ENCODE assay signal across 14 cellular contexts in genomic region chr7:28301148-28301641, GRCh38.
DNase-seq lines count a peak whose midpoint lies in the region; ATAC-seq and TF ChIP-seq lines count a peak whose summit lies in the region.
"Had no signal": no experiment of that assay in that cellular context is flagged by ENCODE, and none has a peak within 500 bp of the region (broad histone marks: within the 10 kb centered on the region; RNA-seq: fewer than 3 reads in every experiment).

No MANE protein-coding gene starts in this region.

- H3K36me3 Mint-ChIP-seq in MCF 10A (ENCODE audit: insufficient read depth, unreplicated experiment): no peaks in the 10 kb centered on the region
- no peaks in the 10 kb centered on the region for H3K36me3 Mint-ChIP-seq in T-helper 17 cell (ENCODE audit: low read depth)
- H3K36me3 Mint-ChIP-seq: activated naive CD4-positive, alpha-beta T cell treated with anti-CD3 and anti-CD28 coated beads, Interleukin-2, amount 50 U/mL, for 24 hours; CD4-positive, alpha-beta memory T cell had no signal

- 64% methylated on average over 5 of the region's 5 CpGs for WGBS in smooth muscle cell (ENCODE audit: low lambda C conversion rate)

- no peak overlapping the region for H3K9ac ChIP-seq in smooth muscle cell (ENCODE audit: low read depth)
- H3K9ac ChIP-seq: parathyroid adenoma had no signal

- H3K27ac Mint-ChIP-seq in MCF 10A (ENCODE audit: low read depth, unreplicated experiment) (peak overlapping the region; percentile 78), T-helper 17 cell (no peak overlapping the region)
- H3K27ac Mint-ChIP-seq: activated naive CD4-positive, alpha-beta T cell treated with anti-CD3 and anti-CD28 coated beads, Interleukin-2, amount 50 U/mL, for 24 hours; T-helper 2 cell treated with Interferon-gamma antibody and Interleukin-4, amounts not matched to agents 5 μg/mL and 100 μg/mL, for 36 hours had no signal

- CTCF ChIA-PET in MCF 10A (lab: Yijun Ruan, JAX): interaction anchor here (0.6 to 2.3 kb wide), 10 partner anchors 47 to 1949 kb away, joined by 3 to 13 read pairs (median 4); no protein-coding TSS in a partner anchor

- peak overlapping the region; percentile 17 for H3K27ac ChIP-seq in smooth muscle cell (ENCODE audit: low read depth)
- H3K27ac ChIP-seq: hepatocyte, parathyroid adenoma had no signal

- H3K4me3 ChIP-seq in smooth muscle cell: no peak overlapping the region
- H3K4me3 ChIP-seq: hepatocyte, stomach had no signal

- no peaks in the 10 kb centered on the region for H3F3A ChIP-seq in smooth muscle cell (ENCODE audit: low read depth)

- H2AFZ ChIP-seq in smooth muscle cell (ENCODE audit: low read depth): no peak overlapping the region
- H2AFZ ChIP-seq: hepatocyte, parathyroid adenoma had no signal

- H3K27me3 Mint-ChIP-seq in MCF 10A (ENCODE audit: insufficient read depth, unreplicated experiment): no peaks in the 10 kb centered on the region
- H3K27me3 Mint-ChIP-seq in T-helper 17 cell: peaks cover 11% of the 10 kb centered on the region
- H3K27me3 Mint-ChIP-seq: activated naive CD4-positive, alpha-beta T cell treated with anti-CD3 and anti-CD28 coated beads, Interleukin-2, amount 50 U/mL, for 24 hours had no signal

- ATAC-seq in T-helper 17 cell (no peak), GM18868 (IDR thresholded peaks at IDR 0.05; ENCODE audit: unreplicated experiment) (no peak)

- no peaks in the 10 kb centered on the region for H4K20me1 ChIP-seq in smooth muscle cell (ENCODE audit: low read depth)

- no peak overlapping the region for H3K4me2 ChIP-seq in smooth muscle cell
- H3K4me2 ChIP-seq: hepatocyte had no signal

- intact Hi-C loops in MCF 10A (cut with micrococcal nuclease): loop anchor here (2.0 kb wide), 1 partner anchor 54 kb away; no protein-coding TSS in a partner anchor

- BruUV-seq in MCF 10A (replicated peaks; lab: Mats Ljungman, UMichigan): no TSS peak

- no peaks in the 10 kb centered on the region for H3K9me3 Mint-ChIP-seq in MCF 10A (ENCODE audit: unreplicated experiment)
- H3K9me3 Mint-ChIP-seq: activated naive CD4-positive, alpha-beta T cell treated with anti-CD3 and anti-CD28 coated beads, Interleukin-2, amount 50 U/mL, for 24 hours; CD4-positive, alpha-beta memory T cell; T-helper 2 cell treated with Interferon-gamma antibody and Interleukin-4, amounts not matched to agents 5 μg/mL and 100 μg/mL, for 36 hours had no signal

- peaks cover 9% of the 10 kb centered on the region for H3K4me1 Mint-ChIP-seq in MCF 10A (ENCODE audit: insufficient read depth, unreplicated experiment)
- peaks cover 4% of the 10 kb centered on the region for H3K4me1 Mint-ChIP-seq in T-helper 17 cell
- H3K4me1 Mint-ChIP-seq: activated naive CD4-positive, alpha-beta T cell treated with anti-CD3 and anti-CD28 coated beads, Interleukin-2, amount 50 U/mL, for 24 hours; CD4-positive, alpha-beta memory T cell had no signal

- H3K4me3 Mint-ChIP-seq in MCF 10A (ENCODE audit: unreplicated experiment): peak overlapping the region; percentile 21
- no peak overlapping the region for H3K4me3 Mint-ChIP-seq in T-helper 17 cell
- H3K4me3 Mint-ChIP-seq: activated naive CD4-positive, alpha-beta T cell treated with anti-CD3 and anti-CD28 coated beads, Interleukin-2, amount 50 U/mL, for 24 hours; CD4-positive, alpha-beta memory T cell; T-helper 2 cell treated with Interferon-gamma antibody and Interleukin-4, amounts not matched to agents 5 μg/mL and 100 μg/mL, for 36 hours had no signal

- DNase-seq in LHCN-M2 (ENCODE audit: low read depth) (peak; percentile 98), MCF 10A (ENCODE audit: unreplicated experiment) (peak; percentile 83), iris pigment epithelial cell (ENCODE audit: low read depth) (peak; percentile 64), smooth muscle cell (lab: John Stamatoyannopoulos, UW; ENCODE audit: unreplicated experiment) (no peak), T-helper 17 cell (no peak)
- DNase-seq in stimulated activated naive CD4-positive, alpha-beta T cell (lab: John Stamatoyannopoulos, UW): no peak
- DNase-seq: CD4-positive, alpha-beta memory T cell; stimulated activated CD4-positive, alpha-beta T cell treated with anti-CD3 and anti-CD28 coated beads, Interleukin-4, amount 100 ng/mL, for 4 hours; stomach had no signal

- no peaks in the 10 kb centered on the region for H3K79me2 ChIP-seq in smooth muscle cell (ENCODE audit: low read depth)
- H3K79me2 ChIP-seq: hepatocyte, parathyroid adenoma had no signal

- no peaks in the 10 kb centered on the region for H3K36me3 ChIP-seq in smooth muscle cell (ENCODE audit: low read depth)
- H3K36me3 ChIP-seq: stomach had no signal

- peaks cover 3% of the 10 kb centered on the region for H3K4me1 ChIP-seq in smooth muscle cell (ENCODE audit: low read depth)
- H3K4me1 ChIP-seq: parathyroid adenoma, stomach had no signal

- TF ChIP-seq CTCF in MCF 10A (IDR thresholded peaks at IDR 0.05; ENCODE audit: unreplicated experiment) (no peak), smooth muscle cell (IDR thresholded peaks at IDR 0.05; ENCODE audit: borderline replicate concordance, insufficient read depth, poor library complexity, severe bottlenecking) (no peak)

- H3K9me3 ChIP-seq in smooth muscle cell (replicated peaks; ENCODE audit: low read depth): no peaks in the 10 kb centered on the region
- no peaks in the 10 kb centered on the region for H3K9me3 ChIP-seq in T-helper 17 cell (ENCODE audit: control insufficient read depth, low read length, poor library complexity, severe bottlenecking)
- H3K9me3 ChIP-seq: stomach had no signal

- POLR2A ChIA-PET in MCF 10A (lab: Yijun Ruan, JAX): interaction anchor here (0.7 to 2.6 kb wide), 20 partner anchors 9 to 552 kb away, joined by 3 to 24 read pairs (median 4); no protein-coding TSS in a partner anchor

- H3K27me3 ChIP-seq in smooth muscle cell (ENCODE audit: low read depth): peaks cover 14% of the 10 kb centered on the region
- H3K27me3 ChIP-seq: hepatocyte, stomach had no signal

Comparison
In these comparisons a context has a peak if more than half of its experiments do, and no peak if none do; other contexts are left out.
1. DNase-seq: peak in LHCN-M2 (single experiment), MCF 10A (single experiment) and iris pigment epithelial cell (single experiment); none in smooth muscle cell (single experiment), T-helper 17 cell (0 of 3) and stimulated activated naive CD4-positive, alpha-beta T cell (0 of 6).